ENCODE assay signal across 12 cellular contexts in genomic region chr2:65081232-65081685, GRCh38. TPM values are rescaled to one million over a fixed set of nuclear protein-coding genes. Genes with fewer than 3 reads are reported as not detected.
DNase-seq lines count a peak whose midpoint lies in the region; ATAC-seq, FAIRE-seq and TF ChIP-seq lines count a peak whose summit lies in the region.
"Had no signal": no experiment of that assay in that cellular context is flagged by ENCODE, and none has a peak within 500 bp of the region (broad histone marks: within the 10 kb centered on the region; RNA-seq: fewer than 3 reads in every experiment).

No MANE protein-coding gene starts in this region.

- no peaks in the 10 kb centered on the region for H3K9me3 Mint-ChIP-seq in chondrocyte (ENCODE audit: low read depth)

- H4K20me1 ChIP-seq in DND-41 (ENCODE audit: insufficient read depth, low read length) (peaks cover 1% of the 10 kb centered on the region; the same call in 1 of the 2 replicates), Karpas-422 (ENCODE audit: insufficient read depth, low read depth, low read length) (peaks cover 4% of the 10 kb centered on the region; the same call in 1 of the 2 replicates)

- H3K9ac ChIP-seq in DND-41 (ENCODE audit: low read depth, low read length), result no peak overlapping the region
- no peak overlapping the region for H3K9ac ChIP-seq in Karpas-422 (ENCODE audit: low read length)

- no peak overlapping the region for H3K4me3 ChIP-seq in DND-41 (ENCODE audit: low read depth in 1 of 2, low read length in 2 of 2)
- no peak overlapping the region for H3K4me3 ChIP-seq in BE2C (ENCODE audit: low read depth, low read length)
- H3K4me3 ChIP-seq in Karpas-422 (ENCODE audit: low read length), result no peak overlapping the region
- H3K4me3 ChIP-seq: breast epithelium had no signal

- H3K9me2 ChIP-seq in Karpas-422 (replicated peaks; ENCODE audit: insufficient read depth, low read length), result no peaks in the 10 kb centered on the region

- no peak overlapping the region for H3K4me3 Mint-ChIP-seq in chondrocyte (ENCODE audit: unreplicated experiment)

- H3K27ac ChIP-seq in DND-41 (ENCODE audit: low read length) (no peak overlapping the region), Karpas-422 (ENCODE audit: low read length) (no peak overlapping the region)
- H3K27ac ChIP-seq: breast epithelium had no signal

- no peaks in the 10 kb centered on the region for H3K27me3 Mint-ChIP-seq in chondrocyte (ENCODE audit: low read depth)

- FAIRE-seq in frontal cortex (lab: Jason Lieb, UNC), result no peak

- H3K4me2 ChIP-seq in DND-41 (ENCODE audit: insufficient read depth, low read length) (no peak overlapping the region), Karpas-422 (ENCODE audit: low read depth, low read length, poor library complexity, severe bottlenecking) (no peak overlapping the region)

- no peak overlapping the region for H2AFZ ChIP-seq in DND-41 (ENCODE audit: low read depth, low read length)
- H2AFZ ChIP-seq in Karpas-422 (ENCODE audit: low read length), result no peak overlapping the region

- H3K36me3 Mint-ChIP-seq in chondrocyte (ENCODE audit: low read depth), result peaks cover 34% of the 10 kb centered on the region

- H3K4me1 Mint-ChIP-seq in chondrocyte (ENCODE audit: low read depth), result peaks cover 20% of the 10 kb centered on the region

- H3K79me2 ChIP-seq in DND-41 (ENCODE audit: insufficient read depth, low read length) (no peaks in the 10 kb centered on the region), Karpas-422 (ENCODE audit: low read length) (peaks cover 19% of the 10 kb centered on the region)

- H3K27me3 ChIP-seq in DND-41 (ENCODE audit: insufficient read depth, low read length, poor library complexity) (no peaks in the 10 kb centered on the region), BE2C (no peaks in the 10 kb centered on the region), Karpas-422 (ENCODE audit: low read length) (no peaks in the 10 kb centered on the region)
- H3K27me3 ChIP-seq: breast epithelium had no signal

- TF ChIP-seq CTCF in DND-41 (IDR thresholded peaks at IDR 0.05; ENCODE audit: borderline replicate concordance, extremely low read depth, low read length, poor library complexity, severe bottlenecking) (no peak), chondrocyte (IDR thresholded peaks at IDR 0.05) (no peak), BE2C (IDR thresholded peaks at IDR 0.05; ENCODE audit: low read depth, low read length) (no peak)

- H3K36me3 ChIP-seq in DND-41 (ENCODE audit: insufficient read depth, low read length) (peaks cover 80% of the 10 kb centered on the region), BE2C (peaks cover 5% of the 10 kb centered on the region; the same call in 1 of the 2 replicates), Karpas-422 (ENCODE audit: insufficient read depth, low read length) (peaks cover 68% of the 10 kb centered on the region)
- H3K36me3 ChIP-seq: breast epithelium had no signal

- H3K4me1 ChIP-seq in DND-41 (ENCODE audit: insufficient read depth, low read length), result no peaks in the 10 kb centered on the region
- H3K4me1 ChIP-seq in BE2C, result no peaks in the 10 kb centered on the region
- H3K4me1 ChIP-seq in Karpas-422 (ENCODE audit: low read length), result peaks cover 11% of the 10 kb centered on the region

- peak overlapping the region; percentile 2 for H3K27ac Mint-ChIP-seq in chondrocyte (ENCODE audit: unreplicated experiment)

- DNase-seq in DND-41, result no peak
- DNase-seq in MV-4-11 (lab: John Stamatoyannopoulos, UW), result peak; percentile 95
- no peak for DNase-seq in chondrocyte (ENCODE audit: low spot score)
- DNase-seq in medulla oblongata (ENCODE audit: extremely low spot score), result peak; percentile 60
- DNase-seq in frontal cortex (ENCODE audit: low spot score in 2 of 2), result no peak
- no peak for DNase-seq in BE2C
- no peak for DNase-seq in Karpas-422
- DNase-seq: NCI-H187 treated with DMSO at 0.1 percent for 48 hours; stimulated activated CD4-positive, alpha-beta T cell treated with anti-CD3 and anti-CD28 coated beads, Interleukin-2, amount 100 ng/mL, for 24 hours had no signal

- no peaks in the 10 kb centered on the region for H3K9me3 ChIP-seq in DND-41 (ENCODE audit: insufficient read depth, low read length, severe bottlenecking)
- H3K9me3 ChIP-seq in BE2C, result no peaks in the 10 kb centered on the region
- H3K9me3 ChIP-seq in Karpas-422 (ENCODE audit: low read length), result no peaks in the 10 kb centered on the region
- H3K9me3 ChIP-seq: breast epithelium had no signal

- ATAC-seq in DND-41 (ENCODE audit: insufficient read depth, low read depth) (peak; percentile 29; the same call in 1 of the 3 replicates), HG03571 (IDR thresholded peaks at IDR 0.05; ENCODE audit: unreplicated experiment) (no peak)
- ATAC-seq: Panc1 had no signal

RNA-seq across cellular contexts. Expression of gene CEP68, which starts 25.0 kb away (rescaled TPM):
- total RNA-seq in chondrocyte (9.0 to 13.0 TPM (median 12.2 TPM) in 3 replicates), frontal cortex (46.5 TPM)
- 3.6 TPM for polyA plus RNA-seq in BE2C (2012; ENCODE audit: insufficient read depth, insufficient read length, low read depth)
- 23.4 and 25.8 TPM in 2 replicates for total RNA-seq in Karpas-422 (2014; rRNA removed; shearing (Covaris generic); ENCODE audit: low replicate concordance)

RNA-seq across cellular contexts. Expression of gene RAB1A, which starts 48.6 kb away (rescaled TPM):
- 183 to 202 TPM (median 192 TPM) in 3 replicates for total RNA-seq in chondrocyte
- total RNA-seq in frontal cortex, result 101 TPM
- polyA plus RNA-seq in BE2C (2012; ENCODE audit: insufficient read depth, insufficient read length, low read depth), result 60.8 TPM
- 40.1 and 79.1 TPM in 2 replicates for total RNA-seq in Karpas-422 (2014; rRNA removed; shearing (Covaris generic); ENCODE audit: low replicate concordance)

Comparison
In these comparisons a context has a peak if more than half of its experiments do, and no peak if none do; other contexts are left out.
1. DNase-seq: peak in MV-4-11 (single experiment) and medulla oblongata (single experiment); none in DND-41 (single experiment), chondrocyte (single experiment), frontal cortex (0 of 2), BE2C (single experiment) and Karpas-422 (single experiment).